In genomic region chrX:111928457-111928856, GRCh38 we compare ENCODE assay signal across 22 cellular contexts. TPM values are rescaled to one million over a fixed set of nuclear protein-coding genes. Genes with fewer than 3 reads are reported as not detected.
"Had no signal": no experiment of that assay in that cellular context is flagged by ENCODE, and none has a peak within 500 bp of the region (broad histone marks: within the 10 kb centered on the region; RNA-seq: fewer than 3 reads in every experiment).

No MANE protein-coding gene starts in this region.

- DNase-seq: KBM-7, MM.1S, NCI-H1092 treated with DMSO at 0.1 percent for 48 hours, NCI-H1417 treated with DMSO at 0.1 percent for 48 hours, NCI-H146, NCI-H1694 treated with DMSO at 0.1 percent for 48 hours, NCI-H1930, NCI-H2081, NCI-H2107, NCI-H2171 treated with DMSO at 0.1 percent for 48 hours, NCI-H345, NCI-H446 treated with DMSO at 0.1 percent for 48 hours, NCI-H510A treated with DMSO at 0.1 percent for 48 hours, NCI-H526 treated with DMSO at 0.1 percent for 48 hours, NCI-H774, Right ventricle myocardium superior, RPMI8226, SIG-M5 had no signal

- H3K27ac ChIP-seq: SJSA1, SK-N-MC had no signal

- H3K9me3 ChIP-seq: SJSA1 had no signal

- H3K4me1 ChIP-seq: SJSA1 had no signal

- H3K27me3 ChIP-seq: SJSA1 had no signal

RNA-seq across cellular contexts. Expression of gene TRPC5OS, which starts 52.5 kb away (rescaled TPM):
- total RNA-seq: HT-29, M059J, Right ventricle myocardium superior, SJSA1 had no signal
